In the genomic region with DNA sequence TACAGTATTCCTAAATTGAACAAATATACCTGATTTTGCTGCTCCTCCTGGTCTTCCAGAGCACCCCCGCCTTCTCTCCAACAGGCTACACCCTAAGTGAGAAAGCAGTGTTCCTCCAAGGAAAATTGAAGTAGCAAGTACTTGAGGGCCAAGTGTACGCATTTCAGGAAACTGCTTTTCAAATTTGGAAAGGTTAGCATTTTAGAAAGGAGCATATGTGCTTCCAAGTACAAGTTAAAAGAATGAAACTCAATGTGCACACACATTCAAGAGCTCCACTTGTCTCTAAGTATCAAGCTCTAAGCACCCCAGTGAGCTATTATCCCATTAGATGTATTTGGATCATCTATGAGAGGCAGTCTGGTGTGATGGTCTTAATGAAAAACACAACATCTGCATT, we compare ENCODE assay signal across 19 cellular contexts.
"Had no signal": no experiment of that assay in that cellular context is flagged by ENCODE, and none has a peak within 500 bp of the region (broad histone marks: within the 10 kb centered on the region; RNA-seq: fewer than 3 reads in every experiment).

No MANE protein-coding gene starts in this region.

- H3K9me3 ChIP-seq: adrenal gland, stomach, transverse colon, vagina had no signal

- H3K27ac ChIP-seq: adrenal gland, foreskin keratinocyte, stomach, transverse colon, vagina had no signal

- H3K27me3 ChIP-seq: adrenal gland, foreskin keratinocyte, stomach, transverse colon, vagina had no signal

- H3K4me1 ChIP-seq: foreskin keratinocyte, stomach, transverse colon had no signal

- H3K36me3 ChIP-seq: adrenal gland, stomach, transverse colon, vagina had no signal

- DNase-seq: activated CD4-positive, alpha-beta T cell treated with anti-CD3 and anti-CD28 coated beads for 1 hour; activated CD8-positive, alpha-beta memory T cell treated with anti-CD3 and anti-CD28 coated beads, Interleukin-2, amount 50 U/mL, for 48 hours; activated naive CD4-positive, alpha-beta T cell; activated T-cell treated with anti-CD3 and anti-CD28 coated beads, Interleukin-2, amount 50 U/mL, for 4 hours; effector memory CD4-positive, alpha-beta T cell; foreskin keratinocyte; glutamatergic neuron; hypothalamus; naive B cell; occipital lobe; posterior cingulate gyrus; small intestine; stimulated activated CD4-positive, alpha-beta T cell treated with anti-CD3 and anti-CD28 coated beads, Interleukin-15, amount 100 ng/mL, for 24 hours; stomach; transverse colon had no signal

- H3K4me3 ChIP-seq: adrenal gland, stomach, transverse colon, vagina had no signal

- ATAC-seq: activated T-cell treated with anti-CD3 and anti-CD28 coated beads, Interleukin-2, amount 50 U/mL, for 4 hours; foreskin keratinocyte; sciatic nerve; stimulated activated memory B cell treated with anti-CD40 and anti-IgM and Interleukin-4, amounts not matched to agents 10 μg/mL and 1 μg/mL and 100 μg/mL, for 72 hours had no signal
